20 cellular contexts compared by ENCODE assay signal in genomic region chr10:109882251-109883057, GRCh38.
"Had no signal": no experiment of that assay in that cellular context is flagged by ENCODE, and none has a peak within 500 bp of the region (broad histone marks: within the 10 kb centered on the region; RNA-seq: fewer than 3 reads in every experiment).

No MANE protein-coding gene starts in this region.

- H3K4me1 ChIP-seq: foreskin keratinocyte, prostate gland had no signal

- H3K36me3 ChIP-seq: ovary had no signal

- H3K4me3 ChIP-seq: left lung, lung, neural progenitor cell, ovary, prostate gland, tibial artery had no signal

- H3K27ac ChIP-seq: foreskin keratinocyte, left lung, neural progenitor cell, ovary, prostate gland, tibial artery had no signal

- DNase-seq: activated CD4-positive, alpha-beta T cell treated with anti-CD3 and anti-CD28 coated beads for 1 hour; activated CD4-positive, alpha-beta T cell treated with anti-CD3 and anti-CD28 coated beads, Interleukin-2, amount 50 U/mL, for 1 hour; activated CD8-positive, alpha-beta T cell treated with anti-CD3 and anti-CD28 coated beads, Interleukin-2, amount 10 ng/mL, durations not matched to agents 7 days and 5 days; activated naive CD4-positive, alpha-beta T cell treated with anti-CD3 and anti-CD28 coated beads for 36 hours; activated T-cell treated with anti-CD3 and anti-CD28 coated beads, Interleukin-2, amount 50 U/mL, for 24 hours; cerebellar nuclear complex; cortex of kidney; erythroblast; foreskin keratinocyte; left lung; naive thymus-derived CD8-positive, alpha-beta T cell; ovary; stimulated activated CD4-positive, alpha-beta T cell treated with anti-CD3 and anti-CD28 coated beads, Interleukin-4, amount 100 ng/mL, for 4 hours; stimulated activated naive CD8-positive, alpha-beta T cell treated with anti-CD3 and anti-CD28 coated beads, Interleukin-15, Interleukin-2, amounts not matched to agents 100 U/mL and 50 U/mL, for 24 hours; T-helper 1 cell; tibial artery had no signal

- ATAC-seq: activated CD8-positive, alpha-beta T cell treated with anti-CD3 and anti-CD28 coated beads, Interleukin-2, amount 10 ng/mL, durations not matched to agents 7 days and 5 days; foreskin keratinocyte; left lung; naive thymus-derived CD8-positive, alpha-beta T cell; stimulated activated naive CD8-positive, alpha-beta T cell treated with anti-CD3 and anti-CD28 coated beads, Interleukin-15, Interleukin-2, amounts not matched to agents 100 U/mL and 50 U/mL, for 24 hours had no signal

- H3K9me3 Mint-ChIP-seq: activated naive CD4-positive, alpha-beta T cell treated with anti-CD3 and anti-CD28 coated beads for 36 hours; activated T-cell treated with anti-CD3 and anti-CD28 coated beads, Interleukin-2, amount 50 U/mL, for 24 hours; activated T-helper 2 cell treated with anti-CD3 and anti-CD28 coated beads, Interferon-gamma antibody, Interleukin-2, Interleukin-4, amounts not matched to agents 10 μg/mL and 5 μg/mL and 100 μg/mL, durations not matched to agents 14 hours and 24 hours and 36 hours; naive thymus-derived CD8-positive, alpha-beta T cell; neural progenitor cell had no signal

- H3K27me3 ChIP-seq: foreskin keratinocyte, left lung, neural progenitor cell, ovary, tibial artery had no signal

- H3K27me3 Mint-ChIP-seq: activated T-cell treated with anti-CD3 and anti-CD28 coated beads, Interleukin-2, amount 50 U/mL, for 24 hours; naive thymus-derived CD8-positive, alpha-beta T cell had no signal

- H3K27ac Mint-ChIP-seq: activated CD8-positive, alpha-beta T cell treated with anti-CD3 and anti-CD28 coated beads, Interleukin-2, amount 10 ng/mL, durations not matched to agents 7 days and 5 days; activated naive CD4-positive, alpha-beta T cell treated with anti-CD3 and anti-CD28 coated beads for 36 hours; activated T-cell treated with anti-CD3 and anti-CD28 coated beads, Interleukin-2, amount 50 U/mL, for 24 hours; activated T-helper 2 cell treated with anti-CD3 and anti-CD28 coated beads, Interferon-gamma antibody, Interleukin-2, Interleukin-4, amounts not matched to agents 10 μg/mL and 5 μg/mL and 100 μg/mL, durations not matched to agents 14 hours and 24 hours and 36 hours; neural progenitor cell had no signal

- H3K9me3 ChIP-seq: left lung, ovary, prostate gland, tibial artery had no signal

- H3K4me3 Mint-ChIP-seq: activated CD8-positive, alpha-beta T cell treated with anti-CD3 and anti-CD28 coated beads, Interleukin-2, amount 10 ng/mL, durations not matched to agents 7 days and 5 days; activated naive CD4-positive, alpha-beta T cell treated with anti-CD3 and anti-CD28 coated beads for 36 hours; activated T-cell treated with anti-CD3 and anti-CD28 coated beads, Interleukin-2, amount 50 U/mL, for 24 hours; naive thymus-derived CD8-positive, alpha-beta T cell; neural progenitor cell had no signal
